In the genomic region with DNA sequence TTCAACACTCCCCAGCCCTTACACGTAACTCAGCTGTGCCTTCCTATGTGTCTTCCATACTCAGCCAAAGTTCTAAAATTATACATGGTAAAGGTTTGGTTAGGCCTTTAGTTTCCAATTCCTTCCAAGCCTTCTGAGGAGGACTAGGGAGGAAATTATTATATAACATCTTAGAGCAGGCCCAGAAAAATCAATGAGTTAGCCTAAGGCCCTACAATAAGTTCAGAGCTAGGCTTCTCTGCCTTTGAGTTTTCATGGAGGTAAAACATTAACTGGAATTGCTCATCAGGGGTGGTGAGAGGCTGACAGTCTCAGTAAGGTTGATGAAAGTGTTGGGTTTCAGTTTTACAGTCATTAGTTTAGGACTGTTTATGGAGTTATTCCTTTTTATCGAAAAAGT, we compare ENCODE assay signal across 16 cellular contexts.
DNase-seq lines count a peak whose midpoint lies in the region; ATAC-seq, FAIRE-seq and TF ChIP-seq lines count a peak whose summit lies in the region.
"Had no signal": no experiment of that assay in that cellular context is flagged by ENCODE, and none has a peak within 500 bp of the region (broad histone marks: within the 10 kb centered on the region; RNA-seq: fewer than 3 reads in every experiment).

No MANE protein-coding gene starts in this region.

- BruUV-seq in GM12878 (replicated peaks; lab: Mats Ljungman, UMichigan) = no TSS peak

- ATAC-seq in HG03066 (IDR thresholded peaks at IDR 0.05; ENCODE audit: low read depth, unreplicated experiment) = peak; percentile 87
- ATAC-seq in GM12878 = peak; percentile 86
- no peak for ATAC-seq in GM21576 (IDR thresholded peaks at IDR 0.05; ENCODE audit: unreplicated experiment)
- ATAC-seq: foreskin keratinocyte; left lung; PC-3; stimulated activated naive CD8-positive, alpha-beta T cell treated with anti-CD3 and anti-CD28 coated beads, Interleukin-15, Interleukin-2, amounts not matched to agents 100 U/mL and 50 U/mL, for 24 hours had no signal

- intact Hi-C loops in GM12878 (cut with micrococcal nuclease; ENCODE audit: unreplicated experiment) = no loop called here

- H3K27me3 ChIP-seq in GM12878 (replicated peaks in 1 of 2; ENCODE audit: control insufficient read depth in 2 of 2, insufficient read depth in 2 of 2, low read length in 1 of 2) (no peaks in the 10 kb centered on the region), SK-N-SH (ENCODE audit: insufficient read depth) (no peaks in the 10 kb centered on the region)
- H3K27me3 ChIP-seq: foreskin keratinocyte, left lung had no signal

- H3K4me1 ChIP-seq in GM12878 (ENCODE audit: control insufficient read depth, insufficient read depth, low read length) (no peaks in the 10 kb centered on the region), SK-N-SH (ENCODE audit: control insufficient read depth in 1 of 2, insufficient read depth in 2 of 2, low read depth in 1 of 2, low read length in 1 of 2) (peaks cover 3 to 11% of the 10 kb centered on the region in 2 experiments; a peak in 3 of 4 replicates)
- H3K4me1 ChIP-seq: foreskin keratinocyte, left lung had no signal

- TF ChIP-seq EP300 in GM12878 (IDR thresholded peaks at IDR 0.05; ENCODE audit: borderline replicate concordance in 1 of 2, control insufficient read depth in 1 of 2, low read depth in 2 of 2, low read length in 2 of 2) (no peak), SK-N-SH (IDR thresholded peaks at IDR 0.05; ENCODE audit: borderline replicate concordance in 1 of 2, low read depth in 1 of 2, low read length in 1 of 2) (no peak)

- no peak for TF ChIP-seq CTCF in GM12878 (IDR thresholded peaks at IDR 0.05 in 2 of 3, conservative IDR thresholded peaks at IDR 0.05 in 1 of 3; ENCODE audit: control insufficient read depth in 2 of 3, extremely low read depth in 1 of 3, insufficient read depth in 1 of 3, low read depth in 3 of 3, low read length in 3 of 3)
- no peak for TF ChIP-seq CTCF in SK-N-SH (IDR thresholded peaks at IDR 0.05)

- DNase-seq in DMS53 (lab: John Stamatoyannopoulos, UW) = peak; percentile 37
- DNase-seq in DMS53 treated with DMSO at 0.1 percent for 48 hours (lab: John Stamatoyannopoulos, UW; ENCODE audit: unreplicated experiment) = no peak
- DNase-seq in GM12878 (ENCODE audit: low read depth, low spot score) = no peak
- no peak for DNase-seq in activated T-cell treated with anti-CD3 and anti-CD28 coated beads for 4 hours
- DNase-seq in AG08396 (ENCODE audit: low spot score) = no peak
- DNase-seq in SK-N-SH = no peak
- DNase-seq: activated CD8-positive, alpha-beta memory T cell treated with anti-CD3 and anti-CD28 coated beads for 24 hours; foreskin keratinocyte; Karpas-422; left lung; PC-3; stimulated activated naive CD8-positive, alpha-beta T cell treated with anti-CD3 and anti-CD28 coated beads, Interleukin-15, Interleukin-2, amounts not matched to agents 100 U/mL and 50 U/mL, for 24 hours had no signal

- SMC1A ChIA-PET in GM12878 (lab: Charles Lee; ENCODE audit: uncharacterized antibody, unreplicated experiment) = no interaction called here

- TF ChIP-seq POLR2A in GM12878 (IDR thresholded peaks at IDR 0.05; ENCODE audit: low read depth, low read length) = no peak

- no peak for FAIRE-seq in GM12878 (lab: Jason Lieb, UNC)
- FAIRE-seq: GM12892 had no signal

- H3K36me3 ChIP-seq in GM12878 (ENCODE audit: control insufficient read depth in 2 of 2, insufficient read depth in 2 of 2, low read length in 1 of 2) (no peaks in the 10 kb centered on the region), SK-N-SH (replicated peaks in 1 of 2; ENCODE audit: control insufficient read depth in 1 of 2, insufficient read depth in 2 of 2, low read length in 1 of 2) (no peaks in the 10 kb centered on the region)
- H3K36me3 ChIP-seq: left lung had no signal

- in situ Hi-C loops in GM12878 (cut with MboI) = no loop called here

- H3K9me3 ChIP-seq in GM12878 (replicated peaks; ENCODE audit: control insufficient read depth, insufficient read depth, low read length) (no peaks in the 10 kb centered on the region), SK-N-SH (no peaks in the 10 kb centered on the region)
- H3K9me3 ChIP-seq: left lung had no signal

- POLR2A ChIA-PET in GM12878 (lab: Charles Lee) (interaction anchor here (1.1 kb wide), 1 partner anchor 8 kb away, joined by 3 read pairs; no protein-coding TSS in a partner anchor), SK-N-SH (lab: Yijun Ruan, JAX) (no interaction called here)

- no peak overlapping the region for H3K27ac ChIP-seq in GM12878 (ENCODE audit: control insufficient read depth, insufficient read depth)
- H3K27ac ChIP-seq in SK-N-SH (ENCODE audit: low read depth in 2 of 2, low read length in 1 of 2) = no peak overlapping the region
- H3K27ac ChIP-seq: 22Rv1, foreskin keratinocyte, left lung had no signal

- H3K4me3 ChIP-seq in GM12878 = no peak overlapping the region
- no peak overlapping the region for H3K4me3 ChIP-seq in SK-N-SH (ENCODE audit: low read depth in 2 of 2, low read length in 1 of 2)
- H3K4me3 ChIP-seq: left lung had no signal

- H2AFZ ChIP-seq in GM12878 (ENCODE audit: control insufficient read depth, low read depth, low read length) (no peak overlapping the region), SK-N-SH (ENCODE audit: low read depth) (no peak overlapping the region)

- H3K9me2 ChIP-seq in SK-N-SH = no peaks in the 10 kb centered on the region

- TF ChIP-seq RAD21 in GM12878 (IDR thresholded peaks at IDR 0.05; ENCODE audit: insufficient read depth, low read depth, low read length) = no peak
- TF ChIP-seq RAD21 in SK-N-SH (IDR thresholded peaks at IDR 0.05; ENCODE audit: low read length) = no peak

- H3K9ac ChIP-seq in GM12878 (ENCODE audit: control insufficient read depth, insufficient read depth, low read length) = no peak overlapping the region
- no peak overlapping the region for H3K9ac ChIP-seq in SK-N-SH

- RAD21 ChIA-PET in GM12878 (lab: Charles Lee; ENCODE audit: unreplicated experiment) = no interaction called here

- H3K79me2 ChIP-seq in GM12878 (ENCODE audit: control insufficient read depth, insufficient read depth, low read length) = no peaks in the 10 kb centered on the region
- H3K79me2 ChIP-seq in SK-N-SH (ENCODE audit: insufficient read depth) = no peaks in the 10 kb centered on the region

- H4K20me1 ChIP-seq in GM12878 (ENCODE audit: control insufficient read depth, insufficient read depth) (no peaks in the 10 kb centered on the region), SK-N-SH (ENCODE audit: insufficient read depth) (no peaks in the 10 kb centered on the region)

- no peaks in the 10 kb centered on the region for H3F3A ChIP-seq in SK-N-SH (replicated peaks; ENCODE audit: insufficient read depth)

- H3K4me2 ChIP-seq in GM12878 (ENCODE audit: control insufficient read depth, insufficient read depth) (no peak overlapping the region), SK-N-SH (no peak overlapping the region)

- 14% methylated on average over 2 of the region's 2 CpGs for WGBS in GM12878 (ENCODE audit: insufficient coverage, insufficient replicate concordance, low lambda C conversion rate, missing lambda C conversion rate)
- WGBS in SK-N-SH (ENCODE audit: low lambda C conversion rate) = 84% methylated on average over 2 of the region's 2 CpGs

- CTCF ChIA-PET in GM12878 (lab: Yijun Ruan, JAX) = interaction anchor here (1.5 kb wide), 1 partner anchor 9 kb away, joined by 3 read pairs; no protein-coding TSS in a partner anchor
- CTCF ChIA-PET in SK-N-SH (lab: Yijun Ruan, JAX) = interaction anchor here (0.6 to 2.1 kb wide), 4 partner anchors 10 to 489 kb away, joined by 3 to 6 read pairs (median 4); no protein-coding TSS in a partner anchor

TF ChIP-seq in GM12878, 131 proteins besides CTCF, POLR2A, EP300 and RAD21 (continues in another document):
- TF ChIP-seq, protein P1, sequence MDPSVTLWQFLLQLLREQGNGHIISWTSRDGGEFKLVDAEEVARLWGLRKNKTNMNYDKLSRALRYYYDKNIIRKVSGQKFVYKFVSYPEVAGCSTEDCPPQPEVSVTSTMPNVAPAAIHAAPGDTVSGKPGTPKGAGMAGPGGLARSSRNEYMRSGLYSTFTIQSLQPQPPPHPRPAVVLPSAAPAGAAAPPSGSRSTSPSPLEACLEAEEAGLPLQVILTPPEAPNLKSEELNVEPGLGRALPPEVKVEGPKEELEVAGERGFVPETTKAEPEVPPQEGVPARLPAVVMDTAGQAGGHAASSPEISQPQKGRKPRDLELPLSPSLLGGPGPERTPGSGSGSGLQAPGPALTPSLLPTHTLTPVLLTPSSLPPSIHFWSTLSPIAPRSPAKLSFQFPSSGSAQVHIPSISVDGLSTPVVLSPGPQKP (IDR thresholded peaks at IDR 0.05; ENCODE audit: low read depth, low read length) = no peak
- TF ChIP-seq, protein P2, sequence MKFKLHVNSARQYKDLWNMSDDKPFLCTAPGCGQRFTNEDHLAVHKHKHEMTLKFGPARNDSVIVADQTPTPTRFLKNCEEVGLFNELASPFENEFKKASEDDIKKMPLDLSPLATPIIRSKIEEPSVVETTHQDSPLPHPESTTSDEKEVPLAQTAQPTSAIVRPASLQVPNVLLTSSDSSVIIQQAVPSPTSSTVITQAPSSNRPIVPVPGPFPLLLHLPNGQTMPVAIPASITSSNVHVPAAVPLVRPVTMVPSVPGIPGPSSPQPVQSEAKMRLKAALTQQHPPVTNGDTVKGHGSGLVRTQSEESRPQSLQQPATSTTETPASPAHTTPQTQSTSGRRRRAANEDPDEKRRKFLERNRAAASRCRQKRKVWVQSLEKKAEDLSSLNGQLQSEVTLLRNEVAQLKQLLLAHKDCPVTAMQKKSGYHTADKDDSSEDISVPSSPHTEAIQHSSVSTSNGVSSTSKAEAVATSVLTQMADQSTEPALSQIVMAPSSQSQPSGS (IDR thresholded peaks at IDR 0.05; ENCODE audit: low read length) = no peak

TF ChIP-seq in SK-N-SH, 30 proteins besides CTCF, POLR2A, EP300 and RAD21:
- TF ChIP-seq FOSL2 (IDR thresholded peaks at IDR 0.05; ENCODE audit: borderline replicate concordance, low read depth) (no peak), POLR2AphosphoS5 (IDR thresholded peaks at IDR 0.05; ENCODE audit: low read depth, low read length) (no peak), FOXJ3 (CRISPR knock-in tag; IDR thresholded peaks at IDR 0.05) (no peak), GATA2 (CRISPR knock-in tag; IDR thresholded peaks at IDR 0.05) (no peak), MEF2A (IDR thresholded peaks at IDR 0.05; ENCODE audit: borderline replicate concordance, low read depth) (no peak), ELF1 (IDR thresholded peaks at IDR 0.05) (no peak), RFX5 (IDR thresholded peaks at IDR 0.05; ENCODE audit: low read length) (no peak), EZH2phosphoT487 (IDR thresholded peaks at IDR 0.05; ENCODE audit: borderline replicate concordance, low read depth) (no peak)
TF ChIP-seq in SK-N-SH: peak in this region for 0.
